2 cellular contexts compared by ENCODE assay signal in the genomic region with DNA sequence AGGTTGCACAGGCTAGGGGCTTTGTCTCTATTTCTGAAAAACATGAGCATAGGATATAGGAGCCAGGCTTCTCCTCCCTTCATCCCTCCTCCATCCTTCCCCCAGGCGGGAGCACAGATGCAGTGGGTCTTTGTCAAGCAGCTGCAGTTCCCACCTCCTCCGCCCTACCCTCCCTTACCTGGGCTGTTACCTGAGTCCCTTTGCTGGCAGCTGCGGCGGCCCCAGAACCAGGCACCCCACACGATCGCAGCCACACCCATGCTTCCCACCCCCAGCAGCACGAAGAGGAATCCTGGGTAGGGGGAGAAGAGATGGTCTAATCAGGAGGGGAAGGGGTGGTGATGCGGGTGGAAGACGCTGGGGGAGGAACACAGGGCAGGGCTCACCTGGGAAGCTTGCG.
TF ChIP-seq lines count a peak whose summit lies in the region.

No MANE protein-coding gene starts in this region.

TF ChIP-seq in SK-N-SH, 30 proteins besides CTCF, POLR2A, EP300 and RAD21 (continued from another document):
- TF ChIP-seq, protein P1, sequence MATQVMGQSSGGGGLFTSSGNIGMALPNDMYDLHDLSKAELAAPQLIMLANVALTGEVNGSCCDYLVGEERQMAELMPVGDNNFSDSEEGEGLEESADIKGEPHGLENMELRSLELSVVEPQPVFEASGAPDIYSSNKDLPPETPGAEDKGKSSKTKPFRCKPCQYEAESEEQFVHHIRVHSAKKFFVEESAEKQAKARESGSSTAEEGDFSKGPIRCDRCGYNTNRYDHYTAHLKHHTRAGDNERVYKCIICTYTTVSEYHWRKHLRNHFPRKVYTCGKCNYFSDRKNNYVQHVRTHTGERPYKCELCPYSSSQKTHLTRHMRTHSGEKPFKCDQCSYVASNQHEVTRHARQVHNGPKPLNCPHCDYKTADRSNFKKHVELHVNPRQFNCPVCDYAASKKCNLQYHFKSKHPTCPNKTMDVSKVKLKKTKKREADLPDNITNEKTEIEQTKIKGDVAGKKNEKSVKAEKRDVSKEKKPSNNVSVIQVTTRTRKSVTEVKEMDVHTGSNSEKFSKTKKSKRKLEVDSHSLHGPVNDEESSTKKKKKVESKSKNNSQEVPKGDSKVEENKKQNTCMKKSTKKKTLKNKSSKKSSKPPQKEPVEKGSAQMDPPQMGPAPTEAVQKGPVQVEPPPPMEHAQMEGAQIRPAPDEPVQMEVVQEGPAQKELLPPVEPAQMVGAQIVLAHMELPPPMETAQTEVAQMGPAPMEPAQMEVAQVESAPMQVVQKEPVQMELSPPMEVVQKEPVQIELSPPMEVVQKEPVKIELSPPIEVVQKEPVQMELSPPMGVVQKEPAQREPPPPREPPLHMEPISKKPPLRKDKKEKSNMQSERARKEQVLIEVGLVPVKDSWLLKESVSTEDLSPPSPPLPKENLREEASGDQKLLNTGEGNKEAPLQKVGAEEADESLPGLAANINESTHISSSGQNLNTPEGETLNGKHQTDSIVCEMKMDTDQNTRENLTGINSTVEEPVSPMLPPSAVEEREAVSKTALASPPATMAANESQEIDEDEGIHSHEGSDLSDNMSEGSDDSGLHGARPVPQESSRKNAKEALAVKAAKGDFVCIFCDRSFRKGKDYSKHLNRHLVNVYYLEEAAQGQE (IDR thresholded peaks at IDR 0.05; ENCODE audit: low read depth, low read length): no peak
- no peak for TF ChIP-seq GATA2 (CRISPR knock-in tag; IDR thresholded peaks at IDR 0.05)
- TF ChIP-seq NRF1 (IDR thresholded peaks at IDR 0.05; ENCODE audit: low read depth, low read length): no peak
- no peak for TF ChIP-seq POLR2AphosphoS5 (IDR thresholded peaks at IDR 0.05; ENCODE audit: low read depth, low read length)
TF ChIP-seq in SK-N-SH: peak in this region for 0.

TF ChIP-seq in SK-N-SH treated with all-trans-retinoic acid at 6 μM for 48 hours, 23 proteins besides CTCF, POLR2A, EP300 and RAD21 (continued from another document):
- TF ChIP-seq, protein P2, sequence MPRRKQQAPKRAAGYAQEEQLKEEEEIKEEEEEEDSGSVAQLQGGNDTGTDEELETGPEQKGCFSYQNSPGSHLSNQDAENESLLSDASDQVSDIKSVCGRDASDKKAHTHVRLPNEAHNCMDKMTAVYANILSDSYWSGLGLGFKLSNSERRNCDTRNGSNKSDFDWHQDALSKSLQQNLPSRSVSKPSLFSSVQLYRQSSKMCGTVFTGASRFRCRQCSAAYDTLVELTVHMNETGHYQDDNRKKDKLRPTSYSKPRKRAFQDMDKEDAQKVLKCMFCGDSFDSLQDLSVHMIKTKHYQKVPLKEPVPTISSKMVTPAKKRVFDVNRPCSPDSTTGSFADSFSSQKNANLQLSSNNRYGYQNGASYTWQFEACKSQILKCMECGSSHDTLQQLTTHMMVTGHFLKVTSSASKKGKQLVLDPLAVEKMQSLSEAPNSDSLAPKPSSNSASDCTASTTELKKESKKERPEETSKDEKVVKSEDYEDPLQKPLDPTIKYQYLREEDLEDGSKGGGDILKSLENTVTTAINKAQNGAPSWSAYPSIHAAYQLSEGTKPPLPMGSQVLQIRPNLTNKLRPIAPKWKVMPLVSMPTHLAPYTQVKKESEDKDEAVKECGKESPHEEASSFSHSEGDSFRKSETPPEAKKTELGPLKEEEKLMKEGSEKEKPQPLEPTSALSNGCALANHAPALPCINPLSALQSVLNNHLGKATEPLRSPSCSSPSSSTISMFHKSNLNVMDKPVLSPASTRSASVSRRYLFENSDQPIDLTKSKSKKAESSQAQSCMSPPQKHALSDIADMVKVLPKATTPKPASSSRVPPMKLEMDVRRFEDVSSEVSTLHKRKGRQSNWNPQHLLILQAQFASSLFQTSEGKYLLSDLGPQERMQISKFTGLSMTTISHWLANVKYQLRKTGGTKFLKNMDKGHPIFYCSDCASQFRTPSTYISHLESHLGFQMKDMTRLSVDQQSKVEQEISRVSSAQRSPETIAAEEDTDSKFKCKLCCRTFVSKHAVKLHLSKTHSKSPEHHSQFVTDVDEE (CRISPR knock-in tag; IDR thresholded peaks at IDR 0.05): no peak
- TF ChIP-seq ESRRG (CRISPR knock-in tag; IDR thresholded peaks at IDR 0.05) (no peak), CREB5 (CRISPR knock-in tag; IDR thresholded peaks at IDR 0.05; ENCODE audit: low read depth) (no peak), ZNF565 (CRISPR knock-in tag; conservative IDR thresholded peaks at IDR 0.05; ENCODE audit: low read depth) (no peak), CSDC2 (CRISPR knock-in tag; IDR thresholded peaks at IDR 0.05) (no peak), TCF4 (CRISPR knock-in tag; IDR thresholded peaks at IDR 0.05; ENCODE audit: borderline replicate concordance) (no peak), OSR1 (CRISPR knock-in tag; IDR thresholded peaks at IDR 0.05) (no peak), ISL1 (CRISPR knock-in tag; IDR thresholded peaks at IDR 0.05) (no peak), BACH2 (CRISPR knock-in tag; IDR thresholded peaks at IDR 0.05; ENCODE audit: borderline replicate concordance) (no peak), ZFP3 (CRISPR knock-in tag; IDR thresholded peaks at IDR 0.05) (no peak), ARNTL (CRISPR knock-in tag; IDR thresholded peaks at IDR 0.05; ENCODE audit: borderline replicate concordance, low read depth) (no peak)
